In the genomic region with DNA sequence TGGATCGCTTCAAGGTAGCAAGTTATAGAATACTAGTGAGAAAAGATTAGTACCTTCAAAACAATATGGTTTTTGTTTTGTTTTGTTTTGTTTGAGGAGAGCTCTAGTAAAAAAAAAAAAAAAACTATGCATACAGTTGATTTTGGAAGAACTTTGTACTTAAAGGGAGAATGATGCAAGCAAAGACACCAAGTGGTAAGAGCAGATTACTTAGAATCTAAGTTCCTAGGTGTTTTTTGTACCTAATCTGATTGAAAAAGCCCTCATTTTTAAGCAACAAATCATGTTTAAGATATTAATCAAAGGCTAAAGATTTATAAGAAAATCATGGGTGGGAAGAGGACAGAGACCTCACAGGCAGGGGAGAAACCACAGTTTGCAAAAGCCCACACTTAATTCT, we compare ENCODE assay signal across 2 cellular contexts.
A peak's percentile ranks its signal among the peaks of the same experiment; 100 is the strongest.
TF ChIP-seq lines count a peak whose summit lies in the region.

No MANE protein-coding gene starts in this region.

TF ChIP-seq in HepG2, 621 proteins besides CTCF, POLR2A, EP300 and RAD21 (continued from another document and continues in another):
- TF ChIP-seq, protein P1, sequence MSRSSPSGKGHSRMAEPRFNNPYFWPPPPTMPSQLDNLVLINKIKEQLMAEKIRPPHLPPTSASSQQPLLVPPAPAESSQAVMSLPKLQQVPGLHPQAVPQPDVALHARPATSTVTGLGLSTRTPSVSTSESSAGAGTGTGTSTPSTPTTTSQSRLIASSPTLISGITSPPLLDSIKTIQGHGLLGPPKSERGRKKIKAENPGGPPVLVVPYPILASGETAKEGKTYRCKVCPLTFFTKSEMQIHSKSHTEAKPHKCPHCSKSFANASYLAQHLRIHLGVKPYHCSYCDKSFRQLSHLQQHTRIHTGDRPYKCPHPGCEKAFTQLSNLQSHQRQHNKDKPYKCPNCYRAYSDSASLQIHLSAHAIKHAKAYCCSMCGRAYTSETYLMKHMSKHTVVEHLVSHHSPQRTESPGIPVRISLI (CRISPR knock-in tag; IDR thresholded peaks at IDR 0.05; ENCODE audit: borderline replicate concordance), result peak; percentile 91
- TF ChIP-seq MTA1 (CRISPR knock-in tag; IDR thresholded peaks at IDR 0.05; ENCODE audit: borderline replicate concordance) (no peak), XRCC5 (optimal IDR thresholded peaks at IDR 0.05; ENCODE audit: low read length) (no peak), KLF6 (CRISPR knock-in tag; IDR thresholded peaks at IDR 0.05) (no peak), HNF4G (IDR thresholded peaks at IDR 0.05; ENCODE audit: borderline replicate concordance, low read depth, low read length) (peak; percentile 50; the same call in 1 of the 2 replicates), HNF4G (CRISPR knock-in tag; IDR thresholded peaks at IDR 0.05; ENCODE audit: borderline replicate concordance, low read depth) (no peak), ADNP (CRISPR knock-in tag; IDR thresholded peaks at IDR 0.05) (no peak), ISL2 (CRISPR knock-in tag; IDR thresholded peaks at IDR 0.05) (no peak), NCOR1 (IDR thresholded peaks at IDR 0.05; ENCODE audit: borderline replicate concordance, low read length) (peak; percentile 90), HMG20A (CRISPR knock-in tag; IDR thresholded peaks at IDR 0.05; ENCODE audit: borderline replicate concordance) (peak; percentile 73), ZNF589 (CRISPR knock-in tag; conservative IDR thresholded peaks at IDR 0.05) (no peak), ISX (CRISPR knock-in tag; conservative IDR thresholded peaks at IDR 0.05) (no peak), ZNF850 (CRISPR knock-in tag; conservative IDR thresholded peaks at IDR 0.05) (no peak), ZNF331 (CRISPR knock-in tag; IDR thresholded peaks at IDR 0.05) (no peak), ZBTB3 (CRISPR knock-in tag; IDR thresholded peaks at IDR 0.05; ENCODE audit: borderline replicate concordance, low read depth) (no peak), MYC (CRISPR knock-in tag; IDR thresholded peaks at IDR 0.05; ENCODE audit: borderline replicate concordance) (no peak), MED13 (CRISPR knock-in tag; IDR thresholded peaks at IDR 0.05) (no peak), ZSCAN9 (CRISPR knock-in tag; IDR thresholded peaks at IDR 0.05; ENCODE audit: borderline replicate concordance) (no peak), BCL6 (CRISPR knock-in tag; IDR thresholded peaks at IDR 0.05) (peak; percentile 38; the same call in 1 of the 2 replicates), SP1 (IDR thresholded peaks at IDR 0.05) (no peak), SP1 (CRISPR knock-in tag; IDR thresholded peaks at IDR 0.05) (no peak), ZNF124 (CRISPR knock-in tag; IDR thresholded peaks at IDR 0.05) (no peak), NCOA2 (CRISPR knock-in tag; IDR thresholded peaks at IDR 0.05) (peak; percentile 18; the same call in 1 of the 2 replicates), DMAP1 (CRISPR knock-in tag; IDR thresholded peaks at IDR 0.05) (no peak), ZNF296 (CRISPR knock-in tag; conservative IDR thresholded peaks at IDR 0.05) (no peak), RARA (CRISPR knock-in tag; IDR thresholded peaks at IDR 0.05) (no peak), ZNF24 (IDR thresholded peaks at IDR 0.05) (no peak), ZNF292 (CRISPR knock-in tag; IDR thresholded peaks at IDR 0.05; ENCODE audit: borderline replicate concordance, low read depth) (no peak)
- TF ChIP-seq, protein P2, sequence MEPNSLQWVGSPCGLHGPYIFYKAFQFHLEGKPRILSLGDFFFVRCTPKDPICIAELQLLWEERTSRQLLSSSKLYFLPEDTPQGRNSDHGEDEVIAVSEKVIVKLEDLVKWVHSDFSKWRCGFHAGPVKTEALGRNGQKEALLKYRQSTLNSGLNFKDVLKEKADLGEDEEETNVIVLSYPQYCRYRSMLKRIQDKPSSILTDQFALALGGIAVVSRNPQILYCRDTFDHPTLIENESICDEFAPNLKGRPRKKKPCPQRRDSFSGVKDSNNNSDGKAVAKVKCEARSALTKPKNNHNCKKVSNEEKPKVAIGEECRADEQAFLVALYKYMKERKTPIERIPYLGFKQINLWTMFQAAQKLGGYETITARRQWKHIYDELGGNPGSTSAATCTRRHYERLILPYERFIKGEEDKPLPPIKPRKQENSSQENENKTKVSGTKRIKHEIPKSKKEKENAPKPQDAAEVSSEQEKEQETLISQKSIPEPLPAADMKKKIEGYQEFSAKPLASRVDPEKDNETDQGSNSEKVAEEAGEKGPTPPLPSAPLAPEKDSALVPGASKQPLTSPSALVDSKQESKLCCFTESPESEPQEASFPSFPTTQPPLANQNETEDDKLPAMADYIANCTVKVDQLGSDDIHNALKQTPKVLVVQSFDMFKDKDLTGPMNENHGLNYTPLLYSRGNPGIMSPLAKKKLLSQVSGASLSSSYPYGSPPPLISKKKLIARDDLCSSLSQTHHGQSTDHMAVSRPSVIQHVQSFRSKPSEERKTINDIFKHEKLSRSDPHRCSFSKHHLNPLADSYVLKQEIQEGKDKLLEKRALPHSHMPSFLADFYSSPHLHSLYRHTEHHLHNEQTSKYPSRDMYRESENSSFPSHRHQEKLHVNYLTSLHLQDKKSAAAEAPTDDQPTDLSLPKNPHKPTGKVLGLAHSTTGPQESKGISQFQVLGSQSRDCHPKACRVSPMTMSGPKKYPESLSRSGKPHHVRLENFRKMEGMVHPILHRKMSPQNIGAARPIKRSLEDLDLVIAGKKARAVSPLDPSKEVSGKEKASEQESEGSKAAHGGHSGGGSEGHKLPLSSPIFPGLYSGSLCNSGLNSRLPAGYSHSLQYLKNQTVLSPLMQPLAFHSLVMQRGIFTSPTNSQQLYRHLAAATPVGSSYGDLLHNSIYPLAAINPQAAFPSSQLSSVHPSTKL (CRISPR knock-in tag; IDR thresholded peaks at IDR 0.05), result peak; percentile 81
- TF ChIP-seq, protein P3, sequence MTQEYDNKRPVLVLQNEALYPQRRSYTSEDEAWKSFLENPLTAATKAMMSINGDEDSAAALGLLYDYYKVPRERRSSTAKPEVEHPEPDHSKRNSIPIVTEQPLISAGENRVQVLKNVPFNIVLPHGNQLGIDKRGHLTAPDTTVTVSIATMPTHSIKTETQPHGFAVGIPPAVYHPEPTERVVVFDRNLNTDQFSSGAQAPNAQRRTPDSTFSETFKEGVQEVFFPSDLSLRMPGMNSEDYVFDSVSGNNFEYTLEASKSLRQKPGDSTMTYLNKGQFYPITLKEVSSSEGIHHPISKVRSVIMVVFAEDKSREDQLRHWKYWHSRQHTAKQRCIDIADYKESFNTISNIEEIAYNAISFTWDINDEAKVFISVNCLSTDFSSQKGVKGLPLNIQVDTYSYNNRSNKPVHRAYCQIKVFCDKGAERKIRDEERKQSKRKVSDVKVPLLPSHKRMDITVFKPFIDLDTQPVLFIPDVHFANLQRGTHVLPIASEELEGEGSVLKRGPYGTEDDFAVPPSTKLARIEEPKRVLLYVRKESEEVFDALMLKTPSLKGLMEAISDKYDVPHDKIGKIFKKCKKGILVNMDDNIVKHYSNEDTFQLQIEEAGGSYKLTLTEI (CRISPR knock-in tag; conservative IDR thresholded peaks at IDR 0.05), result no peak

TF ChIP-seq in WTC11, 78 proteins besides CTCF, POLR2A, EP300 and RAD21:
- TF ChIP-seq, protein P4, sequence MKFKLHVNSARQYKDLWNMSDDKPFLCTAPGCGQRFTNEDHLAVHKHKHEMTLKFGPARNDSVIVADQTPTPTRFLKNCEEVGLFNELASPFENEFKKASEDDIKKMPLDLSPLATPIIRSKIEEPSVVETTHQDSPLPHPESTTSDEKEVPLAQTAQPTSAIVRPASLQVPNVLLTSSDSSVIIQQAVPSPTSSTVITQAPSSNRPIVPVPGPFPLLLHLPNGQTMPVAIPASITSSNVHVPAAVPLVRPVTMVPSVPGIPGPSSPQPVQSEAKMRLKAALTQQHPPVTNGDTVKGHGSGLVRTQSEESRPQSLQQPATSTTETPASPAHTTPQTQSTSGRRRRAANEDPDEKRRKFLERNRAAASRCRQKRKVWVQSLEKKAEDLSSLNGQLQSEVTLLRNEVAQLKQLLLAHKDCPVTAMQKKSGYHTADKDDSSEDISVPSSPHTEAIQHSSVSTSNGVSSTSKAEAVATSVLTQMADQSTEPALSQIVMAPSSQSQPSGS (CRISPR knock-in tag; IDR thresholded peaks at IDR 0.05; ENCODE audit: borderline replicate concordance, low read depth), result no peak
- no peak for TF ChIP-seq JAZF1 (CRISPR knock-in tag; IDR thresholded peaks at IDR 0.05)
- TF ChIP-seq NR1H2 (CRISPR knock-in tag; IDR thresholded peaks at IDR 0.05), result no peak
- TF ChIP-seq, protein P5, sequence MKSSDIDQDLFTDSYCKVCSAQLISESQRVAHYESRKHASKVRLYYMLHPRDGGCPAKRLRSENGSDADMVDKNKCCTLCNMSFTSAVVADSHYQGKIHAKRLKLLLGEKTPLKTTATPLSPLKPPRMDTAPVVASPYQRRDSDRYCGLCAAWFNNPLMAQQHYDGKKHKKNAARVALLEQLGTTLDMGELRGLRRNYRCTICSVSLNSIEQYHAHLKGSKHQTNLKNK (CRISPR knock-in tag; IDR thresholded peaks at IDR 0.05), result no peak
- TF ChIP-seq GABPB1 (CRISPR knock-in tag; IDR thresholded peaks at IDR 0.05), result peak; percentile 91
- TF ChIP-seq IRF2 (CRISPR knock-in tag; IDR thresholded peaks at IDR 0.05; ENCODE audit: borderline replicate concordance, low read depth), result no peak
TF ChIP-seq in WTC11: peak in this region for 1.
